ENCODE assay signal across 1 cellular context in the genomic region with DNA sequence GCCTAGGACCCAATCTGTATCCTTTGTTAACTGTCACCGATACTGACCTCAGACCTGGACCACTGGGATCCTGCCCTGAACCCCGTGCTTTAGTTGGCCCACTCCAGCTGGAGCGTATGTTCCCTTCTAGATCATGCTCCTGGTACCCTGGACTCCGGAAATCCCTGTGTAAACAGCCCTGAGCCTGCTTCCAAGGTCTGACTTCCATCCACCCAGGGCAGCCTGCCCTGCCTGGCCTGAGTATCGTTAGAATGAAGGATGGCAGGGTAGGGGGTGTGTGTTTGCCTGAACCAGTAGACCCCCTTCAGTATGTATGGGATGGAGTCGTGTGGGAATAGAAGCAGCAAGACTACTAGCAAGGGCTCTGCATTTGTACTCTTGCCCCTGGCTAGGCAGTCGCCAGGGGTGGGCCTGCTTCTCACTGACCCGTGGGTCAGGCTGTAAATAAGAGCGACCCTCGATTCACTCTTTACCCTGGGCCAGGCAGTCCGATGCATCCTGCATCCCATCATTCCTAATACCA.
A peak's percentile ranks its signal among the peaks of the same experiment; 100 is the strongest.
TF ChIP-seq lines count a peak whose summit lies in the region.

No MANE protein-coding gene starts in this region.

TF ChIP-seq in GM12878, 131 proteins besides CTCF, POLR2A, EP300 and RAD21:
- TF ChIP-seq HDGF (IDR thresholded peaks at IDR 0.05) = no peak
- TF ChIP-seq EZH2 (IDR thresholded peaks at IDR 0.05; ENCODE audit: borderline replicate concordance, control insufficient read depth, low read depth, low read length) = 0 out of 2 replicates have a peak, but pooled peaks have one; percentile 17
